8 cellular contexts compared by ENCODE assay signal in genomic region chr2:201063516-201063915, GRCh38.
A peak's percentile ranks its signal among the peaks of the same experiment; 100 is the strongest.
DNase-seq lines count a peak whose midpoint lies in the region; ATAC-seq lines count a peak whose summit lies in the region.
"Not testable (repeated sequence)": the region's sequence is repeated elsewhere in the genome, so short reads cannot be mapped to it uniquely, and the experiment has no call there.

No MANE protein-coding gene starts in this region.

- ATAC-seq in central memory CD8-positive, alpha-beta T cell (replicated peaks; ENCODE audit: extremely low read depth, poor library complexity, severe bottlenecking); stimulated activated memory B cell treated with anti-CD40 and anti-IgM and Interleukin-4, amounts not matched to agents 10 μg/mL and 1 μg/mL and 100 μg/mL, for 72 hours: not testable (repeated sequence)

- not testable (repeated sequence) for H3K4me3 Mint-ChIP-seq in T-helper 1 cell treated with Interleukin-12 subunit alpha and Interleukin-12 subunit beta and Interleukin-4 antibody, amounts not matched to agents 30 μg/mL and 1 μg/mL, for 36 hours; central memory CD8-positive, alpha-beta T cell; stimulated activated memory B cell treated with anti-CD40 and anti-IgM and Interleukin-4, amounts not matched to agents 10 μg/mL and 1 μg/mL and 100 μg/mL, for 72 hours

- DNase-seq in activated CD4-positive, alpha-beta T cell treated with anti-CD3 and anti-CD28 coated beads, Interleukin-2, amount 50 U/mL, for 48 hours: peak; percentile 64 to 76
- peak; percentile 11 for DNase-seq in activated T-cell treated with anti-CD3 and anti-CD28 coated beads for 24 hours (ENCODE audit: low read depth)
- peak; percentile 15 for DNase-seq in activated naive CD4-positive, alpha-beta T cell treated with Interleukin-2 at 50 U/mL for 16 hours
- DNase-seq in central memory CD8-positive, alpha-beta T cell (ENCODE audit: low spot score in 2 of 2): not testable (repeated sequence)
- peak; percentile 45 to 56 (median 50) for DNase-seq in stimulated activated CD4-positive, alpha-beta T cell treated with anti-CD3 and anti-CD28 coated beads, Interleukin-12 subunit alpha, Interleukin-12 subunit beta, amount 100 ng/mL, for 48 hours (ENCODE audit: low read depth in 2 of 3, low spot score in 1 of 3)
- peak; percentile 15 to 57 (median 38) for DNase-seq in stimulated activated CD4-positive, alpha-beta T cell treated with anti-CD3 and anti-CD28 coated beads, TNF-alpha, amount 100 ng/mL, for 48 hours (ENCODE audit: low read depth in 3 of 3)

- not testable (repeated sequence) for H3K9me3 Mint-ChIP-seq in T-helper 1 cell treated with Interleukin-12 subunit alpha and Interleukin-12 subunit beta and Interleukin-4 antibody, amounts not matched to agents 30 μg/mL and 1 μg/mL, for 36 hours; central memory CD8-positive, alpha-beta T cell; stimulated activated memory B cell treated with anti-CD40 and anti-IgM and Interleukin-4, amounts not matched to agents 10 μg/mL and 1 μg/mL and 100 μg/mL, for 72 hours

- H3K27ac Mint-ChIP-seq in T-helper 1 cell treated with Interleukin-12 subunit alpha and Interleukin-12 subunit beta and Interleukin-4 antibody, amounts not matched to agents 30 μg/mL and 1 μg/mL, for 36 hours: peak overlapping the region; percentile 82
- peak overlapping the region; percentile 75 for H3K27ac Mint-ChIP-seq in central memory CD8-positive, alpha-beta T cell (ENCODE audit: low read depth)
- H3K27ac Mint-ChIP-seq in stimulated activated memory B cell treated with anti-CD40 and anti-IgM and Interleukin-4, amounts not matched to agents 10 μg/mL and 1 μg/mL and 100 μg/mL, for 72 hours: peak overlapping the region; percentile 52

- peaks cover 21% of the 10 kb centered on the region for H3K36me3 Mint-ChIP-seq in T-helper 1 cell treated with Interleukin-12 subunit alpha and Interleukin-12 subunit beta and Interleukin-4 antibody, amounts not matched to agents 30 μg/mL and 1 μg/mL, for 36 hours (ENCODE audit: low read depth)
- H3K36me3 Mint-ChIP-seq in central memory CD8-positive, alpha-beta T cell (ENCODE audit: insufficient read depth): peaks cover 13% of the 10 kb centered on the region
- H3K36me3 Mint-ChIP-seq in stimulated activated memory B cell treated with anti-CD40 and anti-IgM and Interleukin-4, amounts not matched to agents 10 μg/mL and 1 μg/mL and 100 μg/mL, for 72 hours: peaks cover 10% of the 10 kb centered on the region

- H3K27me3 Mint-ChIP-seq in T-helper 1 cell treated with Interleukin-12 subunit alpha and Interleukin-12 subunit beta and Interleukin-4 antibody, amounts not matched to agents 30 μg/mL and 1 μg/mL, for 36 hours (ENCODE audit: low read depth); central memory CD8-positive, alpha-beta T cell; stimulated activated memory B cell treated with anti-CD40 and anti-IgM and Interleukin-4, amounts not matched to agents 10 μg/mL and 1 μg/mL and 100 μg/mL, for 72 hours: not testable (repeated sequence)

- peaks cover 36% of the 10 kb centered on the region for H3K4me1 Mint-ChIP-seq in T-helper 1 cell treated with Interleukin-12 subunit alpha and Interleukin-12 subunit beta and Interleukin-4 antibody, amounts not matched to agents 30 μg/mL and 1 μg/mL, for 36 hours (ENCODE audit: low read depth)
- H3K4me1 Mint-ChIP-seq in central memory CD8-positive, alpha-beta T cell: peaks cover 54% of the 10 kb centered on the region
- H3K4me1 Mint-ChIP-seq in stimulated activated memory B cell treated with anti-CD40 and anti-IgM and Interleukin-4, amounts not matched to agents 10 μg/mL and 1 μg/mL and 100 μg/mL, for 72 hours: peaks cover 50% of the 10 kb centered on the region
